In genomic region chr5:143446535-143447226, GRCh38 we compare ENCODE assay signal across 16 cellular contexts. TPM values are rescaled to one million over a fixed set of nuclear protein-coding genes. Genes with fewer than 3 reads are reported as not detected.
DNase-seq lines count a peak whose midpoint lies in the region; ATAC-seq lines count a peak whose summit lies in the region.
"Had no signal": no experiment of that assay in that cellular context is flagged by ENCODE, and none has a peak within 500 bp of the region (broad histone marks: within the 10 kb centered on the region; RNA-seq: fewer than 3 reads in every experiment).

No MANE protein-coding gene starts in this region.

- H3K4me1 Mint-ChIP-seq in activated CD4-positive, alpha-beta memory T cell treated with anti-CD3 and anti-CD28 coated beads for 36 hours (ENCODE audit: low read depth): peaks cover 34% of the 10 kb centered on the region
- peaks cover 18% of the 10 kb centered on the region for H3K4me1 Mint-ChIP-seq in activated CD4-positive, alpha-beta memory T cell treated with anti-CD3 and anti-CD28 coated beads, Interleukin-2, amount 10 ng/mL, durations not matched to agents 7 days and 5 days
- peaks cover 0 to 3% (median 0%) of the 10 kb centered on the region in 3 donors for H3K4me1 Mint-ChIP-seq in naive B cell

- intact Hi-C loops in activated CD4-positive, alpha-beta memory T cell treated with anti-CD3 and anti-CD28 coated beads for 36 hours (cut with micrococcal nuclease): loop anchor here (1.0 to 5.0 kb wide), 4 partner anchors 9 to 206 kb away; no protein-coding TSS in a partner anchor

- peak; percentile 42 for ATAC-seq in GM18870 (IDR thresholded peaks at IDR 0.05; ENCODE audit: unreplicated experiment)
- ATAC-seq in naive B cell (ENCODE audit: low read depth in 2 of 2): peak; percentile 39 to 68
- ATAC-seq in HG03097 (IDR thresholded peaks at IDR 0.05; ENCODE audit: low FRiP score, unreplicated experiment): no peak
- ATAC-seq: PC-3; stimulated activated memory B cell treated with anti-CD40 and anti-IgM and Interleukin-4, amounts not matched to agents 10 μg/mL and 1 μg/mL and 100 μg/mL, for 72 hours had no signal

- no peaks in the 10 kb centered on the region for H3K9me3 Mint-ChIP-seq in activated CD4-positive, alpha-beta memory T cell treated with anti-CD3 and anti-CD28 coated beads for 36 hours
- H3K9me3 Mint-ChIP-seq in activated CD4-positive, alpha-beta memory T cell treated with anti-CD3 and anti-CD28 coated beads, Interleukin-2, amount 10 ng/mL, durations not matched to agents 7 days and 5 days: no peaks in the 10 kb centered on the region
- H3K9me3 Mint-ChIP-seq in naive B cell: no peaks in the 10 kb centered on the region
- H3K9me3 Mint-ChIP-seq: central memory CD8-positive, alpha-beta T cell; stimulated activated memory B cell treated with anti-CD40 and anti-IgM and Interleukin-4, amounts not matched to agents 10 μg/mL and 1 μg/mL and 100 μg/mL, for 72 hours had no signal

- CTCF ChIA-PET in activated CD4-positive, alpha-beta memory T cell treated with anti-CD3 and anti-CD28 coated beads for 36 hours (lab: Charles Lee): interaction anchor here (0.6 to 1.7 kb wide), 8 partner anchors 32 to 698 kb away, joined by 3 to 4 read pairs (median 4); no protein-coding TSS in a partner anchor
- CTCF ChIA-PET in activated CD4-positive, alpha-beta memory T cell treated with anti-CD3 and anti-CD28 coated beads, Interleukin-2, amount 10 ng/mL, durations not matched to agents 7 days and 5 days (lab: Charles Lee): interaction anchor here (1.0 kb wide), 1 partner anchor 13 kb away, joined by 3 read pairs; no protein-coding TSS in a partner anchor

- H3K27ac Mint-ChIP-seq in activated CD4-positive, alpha-beta memory T cell treated with anti-CD3 and anti-CD28 coated beads for 36 hours: peak overlapping the region; percentile 53
- no peak overlapping the region for H3K27ac Mint-ChIP-seq in activated CD4-positive, alpha-beta memory T cell treated with anti-CD3 and anti-CD28 coated beads, Interleukin-2, amount 10 ng/mL, durations not matched to agents 7 days and 5 days
- H3K27ac Mint-ChIP-seq in naive B cell: peak overlapping the region in 1 of 6 donors; percentile 7
- H3K27ac Mint-ChIP-seq: stimulated activated memory B cell treated with anti-CD40 and anti-IgM and Interleukin-4, amounts not matched to agents 10 μg/mL and 1 μg/mL and 100 μg/mL, for 72 hours had no signal

- POLR2A ChIA-PET in activated CD4-positive, alpha-beta memory T cell treated with anti-CD3 and anti-CD28 coated beads for 36 hours (lab: Charles Lee): interaction anchor here (0.8 to 0.9 kb wide), 2 partner anchors 20 to 43 kb away, joined by 3 read pairs; partner anchors contain the start of gene NR3C1
- POLR2A ChIA-PET in activated CD4-positive, alpha-beta memory T cell treated with anti-CD3 and anti-CD28 coated beads, Interleukin-2, amount 10 ng/mL, durations not matched to agents 7 days and 5 days (lab: Charles Lee): interaction anchor here (0.6 kb wide), 1 partner anchor 43 kb away, joined by 3 read pairs; no protein-coding TSS in a partner anchor

- H3K27me3 Mint-ChIP-seq in activated CD4-positive, alpha-beta memory T cell treated with anti-CD3 and anti-CD28 coated beads for 36 hours: no peaks in the 10 kb centered on the region
- no peaks in the 10 kb centered on the region for H3K27me3 Mint-ChIP-seq in activated CD4-positive, alpha-beta memory T cell treated with anti-CD3 and anti-CD28 coated beads, Interleukin-2, amount 10 ng/mL, durations not matched to agents 7 days and 5 days
- H3K27me3 Mint-ChIP-seq in naive B cell: no peaks in the 10 kb centered on the region
- H3K27me3 Mint-ChIP-seq: central memory CD8-positive, alpha-beta T cell; stimulated activated memory B cell treated with anti-CD40 and anti-IgM and Interleukin-4, amounts not matched to agents 10 μg/mL and 1 μg/mL and 100 μg/mL, for 72 hours had no signal

- peaks cover 1% of the 10 kb centered on the region for H3K36me3 Mint-ChIP-seq in activated CD4-positive, alpha-beta memory T cell treated with anti-CD3 and anti-CD28 coated beads for 36 hours
- H3K36me3 Mint-ChIP-seq in activated CD4-positive, alpha-beta memory T cell treated with anti-CD3 and anti-CD28 coated beads, Interleukin-2, amount 10 ng/mL, durations not matched to agents 7 days and 5 days (ENCODE audit: low read depth): no peaks in the 10 kb centered on the region
- H3K36me3 Mint-ChIP-seq in naive B cell: no peaks in the 10 kb centered on the region
- H3K36me3 Mint-ChIP-seq: stimulated activated memory B cell treated with anti-CD40 and anti-IgM and Interleukin-4, amounts not matched to agents 10 μg/mL and 1 μg/mL and 100 μg/mL, for 72 hours; type B pancreatic cell had no signal

- peak; percentile 49 for DNase-seq in activated CD4-positive, alpha-beta memory T cell treated with anti-CD3 and anti-CD28 coated beads for 36 hours
- no peak for DNase-seq in activated CD4-positive, alpha-beta memory T cell treated with anti-CD3 and anti-CD28 coated beads, Interleukin-2, amount 10 ng/mL, durations not matched to agents 7 days and 5 days
- peak; percentile 61 for DNase-seq in NCI-H82 treated with DMSO at 0.1 percent for 48 hours (lab: John Stamatoyannopoulos, UW; ENCODE audit: unreplicated experiment)
- DNase-seq in naive B cell: no peak
- DNase-seq in NCI-H345 treated with DMSO at 0.1 percent for 48 hours (lab: John Stamatoyannopoulos, UW; ENCODE audit: unreplicated experiment): no peak
- DNase-seq in DMS114 treated with DMSO at 0.1 percent for 48 hours (lab: John Stamatoyannopoulos, UW; ENCODE audit: unreplicated experiment): no peak
- DNase-seq: kidney, NCI-H1694 treated with DMSO at 0.1 percent for 48 hours, NCI-H510A treated with DMSO at 0.1 percent for 48 hours, PC-3 had no signal

- no peak overlapping the region for H3K4me3 Mint-ChIP-seq in activated CD4-positive, alpha-beta memory T cell treated with anti-CD3 and anti-CD28 coated beads for 36 hours
- H3K4me3 Mint-ChIP-seq in activated CD4-positive, alpha-beta memory T cell treated with anti-CD3 and anti-CD28 coated beads, Interleukin-2, amount 10 ng/mL, durations not matched to agents 7 days and 5 days: no peak overlapping the region
- peak overlapping the region in 1 of 8 donors; percentile 21 for H3K4me3 Mint-ChIP-seq in naive B cell
- H3K4me3 Mint-ChIP-seq: central memory CD8-positive, alpha-beta T cell; stimulated activated memory B cell treated with anti-CD40 and anti-IgM and Interleukin-4, amounts not matched to agents 10 μg/mL and 1 μg/mL and 100 μg/mL, for 72 hours had no signal

RNA-seq across cellular contexts. Expression of gene NR3C1, which starts 43.2 kb away (rescaled TPM):
- total RNA-seq in activated CD4-positive, alpha-beta memory T cell treated with anti-CD3 and anti-CD28 coated beads for 36 hours: 10 to 100 TPM; 48.6 to 53.9 TPM
- total RNA-seq in activated CD4-positive, alpha-beta memory T cell treated with anti-CD3 and anti-CD28 coated beads, Interleukin-2, amount 10 ng/mL, durations not matched to agents 7 days and 5 days: 10 to 100 TPM; 79.3 to 81.6 TPM
- polyA plus RNA-seq in naive B cell (ENCODE audit: low read depth in 6 of 6): 100 to 1,000 TPM in 5 of 6 donors, 10 to 100 TPM in 1; 87.7 to 150 (median 106) TPM
- total RNA-seq: G401 had no signal

Comparison
In these comparisons a context has a peak if more than half of its experiments do, and no peak if none do; other contexts are left out.
1. DNase-seq: peak in activated CD4-positive, alpha-beta memory T cell treated with anti-CD3 and anti-CD28 coated beads for 36 hours (single experiment) and NCI-H82 treated with DMSO at 0.1 percent for 48 hours (single experiment); none in activated CD4-positive, alpha-beta memory T cell treated with anti-CD3 and anti-CD28 coated beads, Interleukin-2, amount 10 ng/mL, durations not matched to agents 7 days and 5 days (single experiment), naive B cell (single experiment), NCI-H345 treated with DMSO at 0.1 percent for 48 hours (single experiment) and DMS114 treated with DMSO at 0.1 percent for 48 hours (single experiment).